Comparison of ENCODE assay signal across 8 cellular contexts in the genomic region with DNA sequence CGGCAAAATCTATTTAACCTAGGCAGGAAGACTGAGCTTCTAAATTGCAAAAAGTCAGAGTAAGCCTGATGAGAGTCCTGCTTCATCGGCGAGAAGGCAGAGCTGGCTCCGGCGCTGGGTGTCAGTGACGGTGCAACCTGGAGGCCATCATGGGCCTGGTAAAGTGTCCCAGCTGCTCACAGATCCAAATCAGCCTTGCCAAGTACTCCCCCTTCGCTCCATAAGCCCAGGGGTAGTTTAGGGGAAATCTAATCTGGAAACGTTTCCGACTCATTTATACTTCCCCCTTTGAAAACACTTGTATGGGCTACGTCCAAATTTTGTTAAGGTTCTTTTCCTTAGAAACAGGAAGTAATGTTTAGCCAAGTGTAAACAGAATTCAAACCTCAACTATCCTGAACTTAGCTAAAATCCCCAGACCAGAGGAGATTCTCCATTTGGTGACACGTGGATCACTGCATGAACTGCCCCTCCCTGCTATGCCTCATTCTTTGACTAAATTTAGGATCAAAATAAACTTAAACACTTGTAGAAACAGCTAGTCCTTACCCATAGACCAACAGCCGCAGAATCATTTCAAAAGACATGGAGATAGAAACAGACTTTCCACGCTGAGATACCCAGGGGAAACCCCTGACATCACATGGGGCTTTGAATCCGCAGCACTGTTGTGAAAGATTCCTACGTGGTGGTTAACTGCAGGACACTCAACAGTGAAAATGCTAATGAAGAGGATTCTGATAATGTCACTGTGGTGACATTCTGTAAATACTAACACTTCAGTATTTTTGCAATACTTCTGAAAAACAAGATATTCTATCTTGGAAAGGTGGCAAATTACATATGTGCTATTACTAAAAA.
DNase-seq lines count a peak whose midpoint lies in the region; ATAC-seq and TF ChIP-seq lines count a peak whose summit lies in the region.

No MANE protein-coding gene starts in this region.

- H3K27ac Mint-ChIP-seq in activated T-cell treated with anti-CD3 and anti-CD28 coated beads, Interleukin-2, amount 50 U/mL, for 24 hours: peak overlapping the region; percentile 92
- peak overlapping the region; percentile 88 for H3K27ac Mint-ChIP-seq in stimulated activated naive CD8-positive, alpha-beta T cell treated with anti-CD3 and anti-CD28 coated beads, Interleukin-15, Interleukin-2, amounts not matched to agents 100 ng/mL and 50 ng/mL, for 24 hours

- no peak overlapping the region for H3K9ac ChIP-seq in liver (ENCODE audit: low read depth in 1 of 2, low read length in 2 of 2)

- H3K4me1 Mint-ChIP-seq in activated T-cell treated with anti-CD3 and anti-CD28 coated beads, Interleukin-2, amount 50 U/mL, for 24 hours (ENCODE audit: low read depth): peaks cover 41% of the 10 kb centered on the region
- H3K4me1 Mint-ChIP-seq in stimulated activated naive CD8-positive, alpha-beta T cell treated with anti-CD3 and anti-CD28 coated beads, Interleukin-15, Interleukin-2, amounts not matched to agents 100 ng/mL and 50 ng/mL, for 24 hours (ENCODE audit: low read depth): peaks cover 41% of the 10 kb centered on the region

- H3K9me3 ChIP-seq in liver (ENCODE audit: control insufficient read depth in 4 of 4, low read length in 3 of 4): no peaks in the 10 kb centered on the region

- H3K36me3 Mint-ChIP-seq in activated T-cell treated with anti-CD3 and anti-CD28 coated beads, Interleukin-2, amount 50 U/mL, for 24 hours (ENCODE audit: low read depth): peaks cover 82% of the 10 kb centered on the region
- peaks cover 41% of the 10 kb centered on the region for H3K36me3 Mint-ChIP-seq in stimulated activated naive CD8-positive, alpha-beta T cell treated with anti-CD3 and anti-CD28 coated beads, Interleukin-15, Interleukin-2, amounts not matched to agents 100 ng/mL and 50 ng/mL, for 24 hours (ENCODE audit: low read depth)

- peak overlapping the region; percentile 47 to 54 for H3K27ac ChIP-seq in liver (ENCODE audit: low read depth in 1 of 2, low read length in 2 of 2)

- 64% methylated on average over 15 of the region's 15 CpGs for WGBS in liver

- H3K9me3 Mint-ChIP-seq in activated T-cell treated with anti-CD3 and anti-CD28 coated beads, Interleukin-2, amount 50 U/mL, for 24 hours: no peaks in the 10 kb centered on the region
- no peaks in the 10 kb centered on the region for H3K9me3 Mint-ChIP-seq in stimulated activated naive CD8-positive, alpha-beta T cell treated with anti-CD3 and anti-CD28 coated beads, Interleukin-15, Interleukin-2, amounts not matched to agents 100 ng/mL and 50 ng/mL, for 24 hours

- peaks cover 0 to 23% (median 20%) of the 10 kb centered on the region in 4 donors for H3K36me3 ChIP-seq in liver (ENCODE audit: control insufficient read depth in 4 of 4, insufficient read depth in 3 of 4, low read depth in 1 of 4, low read length in 3 of 4)

- H3K27me3 Mint-ChIP-seq in activated T-cell treated with anti-CD3 and anti-CD28 coated beads, Interleukin-2, amount 50 U/mL, for 24 hours: no peaks in the 10 kb centered on the region
- H3K27me3 Mint-ChIP-seq in stimulated activated naive CD8-positive, alpha-beta T cell treated with anti-CD3 and anti-CD28 coated beads, Interleukin-15, Interleukin-2, amounts not matched to agents 100 ng/mL and 50 ng/mL, for 24 hours: no peaks in the 10 kb centered on the region

- peak; percentile 9 to 20 for TF ChIP-seq RAD21 in liver (IDR thresholded peaks at IDR 0.05)

- ATAC-seq in HG03378 (IDR thresholded peaks at IDR 0.05; ENCODE audit: unreplicated experiment): peak; percentile 79

- no peak overlapping the region for H3K4me3 ChIP-seq in liver (ENCODE audit: low read depth in 1 of 3, low read length in 3 of 3)

- DNase-seq in activated T-cell treated with anti-CD3 and anti-CD28 coated beads for 24 hours (ENCODE audit: low read depth): peak; percentile 36
- no peak for DNase-seq in activated T-cell treated with anti-CD3 and anti-CD28 coated beads for 4 hours
- DNase-seq in activated T-cell treated with anti-CD3 and anti-CD28 coated beads, Interleukin-2, amount 50 U/mL, for 24 hours: peak; percentile 53
- no peak for DNase-seq in NCI-H1694 treated with DMSO at 0.1 percent for 48 hours (lab: John Stamatoyannopoulos, UW)
- no peak for DNase-seq in amniotic stem cell (lab: John Stamatoyannopoulos, UW)

- H3K4me3 Mint-ChIP-seq in activated T-cell treated with anti-CD3 and anti-CD28 coated beads, Interleukin-2, amount 50 U/mL, for 24 hours: peak overlapping the region; percentile 50
- H3K4me3 Mint-ChIP-seq in stimulated activated naive CD8-positive, alpha-beta T cell treated with anti-CD3 and anti-CD28 coated beads, Interleukin-15, Interleukin-2, amounts not matched to agents 100 ng/mL and 50 ng/mL, for 24 hours: peak overlapping the region; percentile 50

- H3K4me1 ChIP-seq in liver (ENCODE audit: control insufficient read depth in 4 of 4, insufficient read depth in 4 of 4, low read length in 3 of 4): no peaks in the 10 kb centered on the region

- no peaks in the 10 kb centered on the region for H3K27me3 ChIP-seq in liver (ENCODE audit: control insufficient read depth in 4 of 4, insufficient read depth in 4 of 4, low read length in 3 of 4)

- no peak for TF ChIP-seq CTCF in liver (IDR thresholded peaks at IDR 0.05; ENCODE audit: low read depth, low read length, missing input control)

TF ChIP-seq in liver, 16 proteins besides CTCF, POLR2A, EP300 and RAD21:
- TF ChIP-seq NR2F2 (IDR thresholded peaks at IDR 0.05) (peak; percentile 46), JUND (IDR thresholded peaks at IDR 0.05) (no peak), EGR1 (IDR thresholded peaks at IDR 0.05; ENCODE audit: low read depth in 2 of 2) (no peak), RXRA (IDR thresholded peaks at IDR 0.05) (peak in 1 of 2 donors; percentile 4), GABPA (IDR thresholded peaks at IDR 0.05 in 1 of 2, conservative IDR thresholded peaks at IDR 0.05 in 1 of 2) (no peak), FOXA1 (IDR thresholded peaks at IDR 0.05) (no peak), YY1 (IDR thresholded peaks at IDR 0.05) (no peak)
- TF ChIP-seq, protein P1, sequence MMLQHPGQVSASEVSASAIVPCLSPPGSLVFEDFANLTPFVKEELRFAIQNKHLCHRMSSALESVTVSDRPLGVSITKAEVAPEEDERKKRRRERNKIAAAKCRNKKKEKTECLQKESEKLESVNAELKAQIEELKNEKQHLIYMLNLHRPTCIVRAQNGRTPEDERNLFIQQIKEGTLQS (IDR thresholded peaks at IDR 0.05): no peak
- TF ChIP-seq, protein P2, sequence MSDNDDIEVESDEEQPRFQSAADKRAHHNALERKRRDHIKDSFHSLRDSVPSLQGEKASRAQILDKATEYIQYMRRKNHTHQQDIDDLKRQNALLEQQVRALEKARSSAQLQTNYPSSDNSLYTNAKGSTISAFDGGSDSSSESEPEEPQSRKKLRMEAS (IDR thresholded peaks at IDR 0.05): no peak

Comparison
In these comparisons a context has a peak if more than half of its experiments do, and no peak if none do; other contexts are left out.
1. DNase-seq: peak in activated T-cell treated with anti-CD3 and anti-CD28 coated beads for 24 hours (single experiment) and activated T-cell treated with anti-CD3 and anti-CD28 coated beads, Interleukin-2, amount 50 U/mL, for 24 hours (single experiment); none in activated T-cell treated with anti-CD3 and anti-CD28 coated beads for 4 hours (single experiment), NCI-H1694 treated with DMSO at 0.1 percent for 48 hours (single experiment) and amniotic stem cell (single experiment).